In genomic region chr1:202063093-202063492, GRCh38 we compare ENCODE assay signal across 25 cellular contexts. TPM values are rescaled to one million over a fixed set of nuclear protein-coding genes. Genes with fewer than 3 reads are reported as not detected.
DNase-seq lines count a peak whose midpoint lies in the region; ATAC-seq, FAIRE-seq and TF ChIP-seq lines count a peak whose summit lies in the region.
"Had no signal": no experiment of that assay in that cellular context is flagged by ENCODE, and none has a peak within 500 bp of the region (broad histone marks: within the 10 kb centered on the region; RNA-seq: fewer than 3 reads in every experiment).

No MANE protein-coding gene starts in this region.

- no peak for TF ChIP-seq EP300 in H1 (IDR thresholded peaks at IDR 0.05; ENCODE audit: borderline replicate concordance in 1 of 2, low read depth in 2 of 2, low read length in 2 of 2)

- H2AFZ ChIP-seq in PC-3 (ENCODE audit: low read length), result no peak overlapping the region
- peak overlapping the region; percentile 55; the same call in 1 of the 2 replicates for H2AFZ ChIP-seq in H1 (ENCODE audit: low read length)
- no peak overlapping the region for H2AFZ ChIP-seq in neural progenitor cell (replicated peaks)
- H2AFZ ChIP-seq: hepatocyte had no signal

- no peaks in the 10 kb centered on the region for H3K9me3 ChIP-seq in PC-3 (ENCODE audit: low read length)
- H3K9me3 ChIP-seq in H1 (ENCODE audit: insufficient read depth in 2 of 2, low read depth in 1 of 2, low read length in 1 of 2), result no peaks in the 10 kb centered on the region
- H3K9me3 ChIP-seq in neural progenitor cell (ENCODE audit: low read depth), result no peaks in the 10 kb centered on the region
- H3K9me3 ChIP-seq: mucosa of descending colon, thoracic aorta had no signal

- H3K4me1 Mint-ChIP-seq in neural progenitor cell, result peaks cover 12% of the 10 kb centered on the region
- no peaks in the 10 kb centered on the region for H3K4me1 Mint-ChIP-seq in stimulated activated effector memory CD8-positive, alpha-beta T cell treated with anti-CD3 and anti-CD28 coated beads, Interleukin-12 subunit alpha, Interleukin-12 subunit beta, amount 100 ng/mL, for 72 hours
- H3K4me1 Mint-ChIP-seq: activated naive CD8-positive, alpha-beta T cell treated with anti-CD3 and anti-CD28 coated beads, Interleukin-2, amount 10 ng/mL, durations not matched to agents 7 days and 5 days had no signal

- no peak overlapping the region for H3K9ac ChIP-seq in PC-3 (ENCODE audit: low read length)
- no peak overlapping the region for H3K9ac ChIP-seq in H1 (replicated peaks in 1 of 4; ENCODE audit: extremely low read depth in 1 of 4, low read depth in 3 of 4, low read length in 3 of 4)
- no peak overlapping the region for H3K9ac ChIP-seq in neural progenitor cell

- FAIRE-seq in H1 (lab: Jason Lieb, UNC), result no peak
- FAIRE-seq: GM12892 had no signal

- H2BK120ac ChIP-seq in H1 (replicated peaks; ENCODE audit: low read depth, low read length), result no peak overlapping the region

- peaks cover 4% of the 10 kb centered on the region for H3K27me3 Mint-ChIP-seq in neural progenitor cell (ENCODE audit: insufficient read depth, low read depth)

- H3K79me2 ChIP-seq in PC-3 (ENCODE audit: low read length) (no peaks in the 10 kb centered on the region), H1 (ENCODE audit: control insufficient read depth in 1 of 2, insufficient read depth in 2 of 2, low read length in 2 of 2) (no peaks in the 10 kb centered on the region), neural progenitor cell (ENCODE audit: low read depth) (no peaks in the 10 kb centered on the region)
- H3K79me2 ChIP-seq: hepatocyte had no signal

- H3K23ac ChIP-seq in H1 (ENCODE audit: insufficient read length), result no peak overlapping the region

- peak; percentile 47 for DNase-seq in ELR (ENCODE audit: low read depth)
- peak; percentile 56 for DNase-seq in PC-3
- DNase-seq in H1 (ENCODE audit: low read depth in 1 of 2, low spot score in 2 of 2), result no peak
- peak; percentile 62 for DNase-seq in neural progenitor cell (ENCODE audit: low spot score)
- DNase-seq in stimulated activated effector memory CD8-positive, alpha-beta T cell treated with anti-CD3 and anti-CD28 coated beads, Interleukin-12 subunit alpha, Interleukin-12 subunit beta, amount 100 ng/mL, for 72 hours (ENCODE audit: low spot score in 2 of 2), result no peak
- no peak for DNase-seq in NCI-H524 treated with DMSO at 0.1 percent for 48 hours (lab: John Stamatoyannopoulos, UW)
- DNase-seq: activated naive CD8-positive, alpha-beta T cell treated with anti-CD3 and anti-CD28 coated beads, Interleukin-2, amount 10 ng/mL, durations not matched to agents 7 days and 5 days; AML-193; central memory CD4-positive, alpha-beta T cell; effector CD8-positive, alpha-beta T cell; GF-D8; mucosa of descending colon; MV-4-11; NCI-H1930; nucleus accumbens; SHP77 treated with DMSO at 0.1 percent for 48 hours had no signal

- H2BK15ac ChIP-seq in H1 (ENCODE audit: low read length), result no peak overlapping the region

- no peaks in the 10 kb centered on the region for H3K9me2 ChIP-seq in PC-3 (replicated peaks; ENCODE audit: low read length)

- H3K27me3 ChIP-seq in PC-3 (ENCODE audit: low read length) (no peaks in the 10 kb centered on the region), H1 (replicated peaks in 1 of 4; ENCODE audit: control insufficient read depth in 3 of 4, extremely low read depth in 1 of 4, insufficient read depth in 3 of 4, low read length in 3 of 4) (no peaks in the 10 kb centered on the region), neural progenitor cell (no peaks in the 10 kb centered on the region)
- H3K27me3 ChIP-seq: hepatocyte had no signal

- H3K4me1 ChIP-seq in PC-3 (ENCODE audit: insufficient read depth, low read length), result peaks cover 27% of the 10 kb centered on the region
- H3K4me1 ChIP-seq in H1 (replicated peaks in 1 of 4; ENCODE audit: control insufficient read depth in 3 of 4, insufficient read depth in 4 of 4, low read length in 3 of 4), result peaks cover 0 to 4% (median 0%) of the 10 kb centered on the region in 4 experiments; a peak in 3 of 7 replicates
- peaks cover 9% of the 10 kb centered on the region for H3K4me1 ChIP-seq in neural progenitor cell

- H3K4me3 ChIP-seq in PC-3 (ENCODE audit: low read length) (no peak overlapping the region), H1 (ENCODE audit: extremely low read depth in 1 of 4, insufficient read depth in 2 of 4, low read depth in 3 of 4, low read length in 4 of 4) (no peak overlapping the region), neural progenitor cell (no peak overlapping the region)
- H3K4me3 ChIP-seq: hepatocyte, mucosa of descending colon, thoracic aorta had no signal

- H3K79me1 ChIP-seq in H1 (ENCODE audit: low read depth, low read length), result no peaks in the 10 kb centered on the region

- TF ChIP-seq CTCF in PC-3 (conservative IDR thresholded peaks at IDR 0.05; ENCODE audit: low read depth, low read length), result no peak
- no peak for TF ChIP-seq CTCF in H1 (IDR thresholded peaks at IDR 0.05; ENCODE audit: control extremely low read depth in 1 of 3, insufficient read depth in 1 of 3, low read depth in 1 of 3, low read length in 3 of 3)
- TF ChIP-seq CTCF in neural progenitor cell (IDR thresholded peaks at IDR 0.05), result no peak

- TF ChIP-seq POLR2A in H1 (IDR thresholded peaks at IDR 0.05; ENCODE audit: control extremely low read depth in 1 of 2, low read depth in 2 of 2, low read length in 2 of 2), result no peak

- H3K36me3 ChIP-seq in PC-3 (ENCODE audit: low read depth, low read length), result no peaks in the 10 kb centered on the region
- H3K36me3 ChIP-seq in H1 (ENCODE audit: control insufficient read depth in 2 of 4, insufficient read depth in 4 of 4, low read length in 3 of 4), result no peaks in the 10 kb centered on the region
- H3K36me3 ChIP-seq in neural progenitor cell, result no peaks in the 10 kb centered on the region
- H3K36me3 ChIP-seq: thoracic aorta had no signal

- H3K56ac ChIP-seq in H1 (replicated peaks; ENCODE audit: insufficient read length, low read depth, low read length), result no peak overlapping the region

- no peak overlapping the region for H2BK12ac ChIP-seq in H1 (ENCODE audit: low read depth, low read length)

- ATAC-seq in PC-3, result no peak
- no peak for ATAC-seq in HG03095 (IDR thresholded peaks at IDR 0.05; ENCODE audit: unreplicated experiment)
- no peak for ATAC-seq in stimulated activated effector memory CD8-positive, alpha-beta T cell treated with anti-CD3 and anti-CD28 coated beads, Interleukin-12 subunit alpha, Interleukin-12 subunit beta, amount 100 ng/mL, for 72 hours
- no peak for ATAC-seq in HG03520 (IDR thresholded peaks at IDR 0.05; ENCODE audit: unreplicated experiment)
- ATAC-seq: activated CD4-positive, CD25-positive, alpha-beta regulatory T cell treated with anti-CD3 and anti-CD28 coated beads, Interleukin-2, amount 50 U/mL, for 24 hours; mucosa of descending colon had no signal

- intact Hi-C loops in PC-3 (cut with micrococcal nuclease), result no loop called here

- H3K27ac Mint-ChIP-seq in neural progenitor cell, result peak overlapping the region; percentile 5
- H3K27ac Mint-ChIP-seq in stimulated activated effector memory CD8-positive, alpha-beta T cell treated with anti-CD3 and anti-CD28 coated beads, Interleukin-12 subunit alpha, Interleukin-12 subunit beta, amount 100 ng/mL, for 72 hours, result no peak overlapping the region
- H3K27ac Mint-ChIP-seq: activated naive CD8-positive, alpha-beta T cell treated with anti-CD3 and anti-CD28 coated beads, Interleukin-2, amount 10 ng/mL, durations not matched to agents 7 days and 5 days; T-helper 2 cell treated with Interferon-gamma antibody and Interleukin-4, amounts not matched to agents 5 μg/mL and 100 μg/mL, for 36 hours had no signal

- POLR2A ChIA-PET in PC-3 (lab: Charles Lee; ENCODE audit: unreplicated experiment) (interaction anchor here (0.6 to 1.1 kb wide), 2 partner anchors 53 to 56 kb away, joined by 4 to 9 read pairs; partner anchors contain the start of gene ELF3), H1 (lab: Charles Lee; ENCODE audit: partially characterized antibody) (interaction anchor here (0.8 to 1.0 kb wide), 2 partner anchors 12 to 53 kb away, joined by 3 to 5 read pairs; partner anchors contain the start of gene ELF3)

- no peak overlapping the region for H3K4me3 Mint-ChIP-seq in neural progenitor cell
- H3K4me3 Mint-ChIP-seq in stimulated activated effector memory CD8-positive, alpha-beta T cell treated with anti-CD3 and anti-CD28 coated beads, Interleukin-12 subunit alpha, Interleukin-12 subunit beta, amount 100 ng/mL, for 72 hours, result no peak overlapping the region
- H3K4me3 Mint-ChIP-seq: activated naive CD8-positive, alpha-beta T cell treated with anti-CD3 and anti-CD28 coated beads, Interleukin-2, amount 10 ng/mL, durations not matched to agents 7 days and 5 days; T-helper 2 cell treated with Interferon-gamma antibody and Interleukin-4, amounts not matched to agents 5 μg/mL and 100 μg/mL, for 36 hours had no signal

- no peaks in the 10 kb centered on the region for H3K36me3 Mint-ChIP-seq in neural progenitor cell
- H3K36me3 Mint-ChIP-seq in stimulated activated effector memory CD8-positive, alpha-beta T cell treated with anti-CD3 and anti-CD28 coated beads, Interleukin-12 subunit alpha, Interleukin-12 subunit beta, amount 100 ng/mL, for 72 hours, result no peaks in the 10 kb centered on the region
- H3K36me3 Mint-ChIP-seq: activated naive CD8-positive, alpha-beta T cell treated with anti-CD3 and anti-CD28 coated beads, Interleukin-2, amount 10 ng/mL, durations not matched to agents 7 days and 5 days had no signal

- no peaks in the 10 kb centered on the region for H3F3A ChIP-seq in PC-3 (ENCODE audit: low read length, unreplicated experiment)
- H3F3A ChIP-seq in neural progenitor cell (ENCODE audit: low read depth), result peaks cover 17% of the 10 kb centered on the region

- 22% methylated on average over 1 of the region's 1 CpG; no CpG with 5 or more reads in 1 of the 2 experiments for WGBS in H1 (ENCODE audit: extremely low coverage in 1 of 2, insufficient coverage in 1 of 2, insufficient read length in 1 of 2, insufficient replicate concordance in 2 of 2, low coverage in 1 of 2, low lambda C conversion rate in 2 of 2, missing lambda C conversion rate in 1 of 2), 2 experiments

- no peak overlapping the region for H4K5ac ChIP-seq in H1 (ENCODE audit: insufficient read length, low read depth, low read length)

- BruUV-seq in PC-3 (replicated peaks; lab: Mats Ljungman, UMichigan), result no TSS peak

- no peaks in the 10 kb centered on the region for H3K23me2 ChIP-seq in H1 (ENCODE audit: low read depth, low read length)

- no peak overlapping the region for H3K14ac ChIP-seq in H1 (ENCODE audit: insufficient read length)

- H3K4me2 ChIP-seq in PC-3 (ENCODE audit: low read length), result no peak overlapping the region
- H3K4me2 ChIP-seq in H1 (ENCODE audit: insufficient read depth in 1 of 2, low read depth in 2 of 2, low read length in 2 of 2), result 0 out of 4 replicates have a peak overlapping the region, but pooled peaks of 1 of the 2 experiments have one; percentile 4
- no peak overlapping the region for H3K4me2 ChIP-seq in neural progenitor cell
- H3K4me2 ChIP-seq: hepatocyte had no signal

- H2BK20ac ChIP-seq in H1 (ENCODE audit: low read length), result no peak overlapping the region

- H4K91ac ChIP-seq in H1 (replicated peaks; ENCODE audit: insufficient read length, low read length), result peak overlapping the region; percentile 17

- CTCF ChIA-PET in PC-3 (lab: Charles Lee) (interaction anchor here (0.6 to 0.7 kb wide), 2 partner anchors 40 to 185 kb away, joined by 3 to 4 read pairs; no protein-coding TSS in a partner anchor), H1 (lab: Charles Lee; ENCODE audit: partially characterized antibody) (interaction anchor here (0.9 to 1.6 kb wide), 5 partner anchors 55 to 91 kb away, joined by 3 to 8 read pairs (median 3); no protein-coding TSS in a partner anchor)

- H3K9me3 Mint-ChIP-seq in neural progenitor cell, result no peaks in the 10 kb centered on the region
- H3K9me3 Mint-ChIP-seq in stimulated activated effector memory CD8-positive, alpha-beta T cell treated with anti-CD3 and anti-CD28 coated beads, Interleukin-12 subunit alpha, Interleukin-12 subunit beta, amount 100 ng/mL, for 72 hours, result no peaks in the 10 kb centered on the region
- H3K9me3 Mint-ChIP-seq: activated naive CD8-positive, alpha-beta T cell treated with anti-CD3 and anti-CD28 coated beads, Interleukin-2, amount 10 ng/mL, durations not matched to agents 7 days and 5 days; T-helper 2 cell treated with Interferon-gamma antibody and Interleukin-4, amounts not matched to agents 5 μg/mL and 100 μg/mL, for 36 hours had no signal

- no peak overlapping the region for H2AK5ac ChIP-seq in H1 (ENCODE audit: low read depth, low read length)

- H4K20me1 ChIP-seq in PC-3 (ENCODE audit: low read length) (no peaks in the 10 kb centered on the region), H1 (replicated peaks in 1 of 2; ENCODE audit: control insufficient read depth in 1 of 2, insufficient read depth in 2 of 2, low read length in 2 of 2) (no peaks in the 10 kb centered on the region), neural progenitor cell (ENCODE audit: low read depth) (no peaks in the 10 kb centered on the region)

- H3K27ac ChIP-seq in PC-3 (ENCODE audit: low read length) (peak overlapping the region; percentile 49), H1 (ENCODE audit: low read depth, low read length) (no peak overlapping the region), neural progenitor cell (peak overlapping the region; percentile 26)
- H3K27ac ChIP-seq: hepatocyte, thoracic aorta had no signal

- TF ChIP-seq RAD21 in H1 (IDR thresholded peaks at IDR 0.05 in 1 of 2, conservative IDR thresholded peaks at IDR 0.05 in 1 of 2; ENCODE audit: low read depth in 2 of 2, low read length in 2 of 2), result no peak

- no peak overlapping the region for H2BK5ac ChIP-seq in H1 (ENCODE audit: low read depth, low read length)

- H3K18ac ChIP-seq in H1 (ENCODE audit: extremely low read depth, low read length), result no peak overlapping the region

- H4K8ac ChIP-seq in H1 (ENCODE audit: extremely low read depth, insufficient read depth, low read length), result no peak overlapping the region

- H3K4ac ChIP-seq in H1 (replicated peaks; ENCODE audit: insufficient read length, low read depth, low read length), result no peak overlapping the region

RNA-seq across cellular contexts. Expression of gene ELF3, which starts 52.7 kb away (rescaled TPM):
- 399 and 460 TPM in 2 replicates for total RNA-seq in PC-3 (2014; rRNA removed)
- total RNA-seq in H1 (2021; fragmentation: NEBNext Ultra II Directional; extraction: Animal tissue kit (Norgen Biotek cat#: 25700)), result 15.6 and 17.3 TPM in 2 replicates
- 25.0 and 32.0 TPM in 2 replicates for polyA plus RNA-seq in H1 (2011; rRNA removed)
- polyA plus RNA-seq in H1 (2011; cell fraction: cytosol; rRNA removed), result 28.5 TPM
- 67.2 TPM for polyA plus RNA-seq in H1 (2011; cell fraction: nucleus; rRNA removed)
- polyA plus RNA-seq in H1 (2012, experiment 1 of 2), result 19.0 to 24.5 TPM (median 23.7 TPM) in 4 replicates
- 23.1 TPM for polyA plus RNA-seq in H1 (2012, experiment 2 of 2)
- 3.6 TPM for polyA plus RNA-seq in H1 (2013, experiment 1 of 2)
- polyA plus RNA-seq in H1 (2013, experiment 2 of 2), result 3.4 TPM
- 34.1 and 39.4 TPM in 2 replicates for polyA minus RNA-seq in H1 (2011; rRNA and poly(A)+ RNA removed)
- polyA minus RNA-seq in H1 (2011; cell fraction: cytosol; rRNA and poly(A)+ RNA removed), result 26.3 TPM
- 37.4 TPM for polyA minus RNA-seq in H1 (2011; cell fraction: nucleus; rRNA and poly(A)+ RNA removed)
- total RNA-seq in neural progenitor cell (ENCODE audit: low replicate concordance), result 2.7 and 6.9 TPM in 2 replicates

RNA-seq across cellular contexts. Expression of gene GPR37L1, which starts 59.6 kb away (rescaled TPM):
- total RNA-seq in PC-3 (2014; rRNA removed), result 0.04 TPM in 1 of 2 replicates, not detected in the other
- total RNA-seq in H1 (2021; fragmentation: NEBNext Ultra II Directional; extraction: Animal tissue kit (Norgen Biotek cat#: 25700)), result 0.08 and 0.13 TPM in 2 replicates
- 0.23 and 0.25 TPM in 2 replicates for polyA plus RNA-seq in H1 (2011; rRNA removed)
- polyA plus RNA-seq in H1 (2011; cell fraction: cytosol; rRNA removed), result 0.16 TPM
- polyA plus RNA-seq in H1 (2011; cell fraction: nucleus; rRNA removed), result 0.17 TPM
- 0.18 to 0.20 TPM (median 0.20 TPM) in 4 replicates for polyA plus RNA-seq in H1 (2012, experiment 1 of 2)
- polyA plus RNA-seq in H1 (2012, experiment 2 of 2), result 0.09 TPM
- polyA plus RNA-seq in H1 (2013, experiment 1 of 2), result 0.10 TPM
- polyA plus RNA-seq in H1 (2013, experiment 2 of 2), result 0.15 TPM
- polyA minus RNA-seq in H1 (2011; rRNA and poly(A)+ RNA removed), result 0.13 and 0.22 TPM in 2 replicates
- not detected for polyA minus RNA-seq in H1 (2011; cell fraction: cytosol; rRNA and poly(A)+ RNA removed)
- polyA minus RNA-seq in H1 (2011; cell fraction: nucleus; rRNA and poly(A)+ RNA removed), result 0.50 TPM
- 0.06 TPM in 1 of 2 replicates, not detected in the other for total RNA-seq in neural progenitor cell (ENCODE audit: low replicate concordance)
- total RNA-seq: activated CD8-positive, alpha-beta memory T cell treated with anti-CD3 and anti-CD28 coated beads for 36 hours; activated naive CD8-positive, alpha-beta T cell treated with anti-CD3 and anti-CD28 coated beads, Interleukin-2, amount 10 ng/mL, durations not matched to agents 7 days and 5 days; hepatocyte; NCI-H460; thoracic aorta had no signal

Comparison
In these comparisons a context has a peak if more than half of its experiments do, and no peak if none do; other contexts are left out.
1. DNase-seq: peak in ELR (single experiment), PC-3 (single experiment) and neural progenitor cell (single experiment); none in H1 (0 of 2), stimulated activated effector memory CD8-positive, alpha-beta T cell treated with anti-CD3 and anti-CD28 coated beads, Interleukin-12 subunit alpha, Interleukin-12 subunit beta, amount 100 ng/mL, for 72 hours (0 of 2) and NCI-H524 treated with DMSO at 0.1 percent for 48 hours (single experiment).
2. RNA of gene ELF3, which starts 52.7 kb away (total RNA-seq): 399 to 460 TPM in PC-3; 15.6 to 17.3 TPM in H1 and 2.7 to 6.9 TPM in neural progenitor cell; every median in the first group is over 10 times any median in the second.